Comparison of ENCODE assay signal across 7 cellular contexts in the genomic region with DNA sequence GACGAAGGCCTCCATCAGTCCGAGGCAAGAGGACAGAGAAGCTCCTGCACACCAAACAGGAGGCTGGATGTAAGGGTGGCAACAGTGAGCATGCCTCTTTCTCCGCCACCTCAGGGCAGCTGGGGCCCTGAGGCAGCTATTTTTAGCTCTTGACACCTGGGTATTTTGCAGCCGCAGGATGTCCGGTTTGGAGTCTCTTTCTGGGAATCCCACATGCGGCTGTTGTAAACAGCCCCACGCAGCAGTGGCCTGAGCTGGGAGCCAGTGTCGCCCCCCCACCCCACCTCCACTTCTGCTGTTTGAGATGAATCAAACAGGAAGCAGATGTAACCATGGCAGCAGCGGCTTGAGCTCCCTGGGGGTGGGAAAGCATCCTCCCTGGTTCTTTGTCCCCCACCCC. TPM values are rescaled to one million over a fixed set of nuclear protein-coding genes. Genes with fewer than 3 reads are reported as not detected.
A peak's percentile ranks its signal among the peaks of the same experiment; 100 is the strongest.
DNase-seq lines count a peak whose midpoint lies in the region; ATAC-seq and TF ChIP-seq lines count a peak whose summit lies in the region.

No MANE protein-coding gene starts in this region.

- TF ChIP-seq CTCF in esophagus muscularis mucosa (IDR thresholded peaks at IDR 0.05), result no peak

- peak overlapping the region; percentile 8 to 76 (median 68) for H3K9ac ChIP-seq in skeletal muscle tissue (ENCODE audit: low read depth in 1 of 3, low read length in 3 of 3)

- H3K36me3 ChIP-seq in esophagus muscularis mucosa, result peaks cover 0 to 19% (median 7%) of the 10 kb centered on the region in 4 donors
- H3K36me3 ChIP-seq in skeletal muscle tissue (ENCODE audit: control insufficient read depth in 3 of 3, insufficient read depth in 3 of 3, low read length in 3 of 3), result peaks cover 0 to 9% (median 4%) of the 10 kb centered on the region in 3 donors

- TF ChIP-seq POLR2A in esophagus muscularis mucosa (IDR thresholded peaks at IDR 0.05; ENCODE audit: low read depth), result no peak

- ATAC-seq in GM19351 (IDR thresholded peaks at IDR 0.05; ENCODE audit: unreplicated experiment) (peak; percentile 29), HG02870 (IDR thresholded peaks at IDR 0.05; ENCODE audit: unreplicated experiment) (no peak), GM19324 (IDR thresholded peaks at IDR 0.05; ENCODE audit: low FRiP score, unreplicated experiment) (no peak)

- peak overlapping the region; percentile 4 to 35 (median 18) for H3K4me3 ChIP-seq in esophagus muscularis mucosa
- H3K4me3 ChIP-seq in skeletal muscle tissue (ENCODE audit: low read length in 3 of 3), result peak overlapping the region; percentile 43 to 49 (median 45)

- intact Hi-C loops in esophagus muscularis mucosa (cut with DNase I), result no loop called here

- DNase-seq in KG1 (lab: John Stamatoyannopoulos, UW) (peak; percentile 59), esophagus muscularis mucosa (ENCODE audit: extremely low spot score) (no peak)
- DNase-seq in activated CD8-positive, alpha-beta memory T cell treated with anti-CD3 and anti-CD28 coated beads for 4 hours (ENCODE audit: low read depth in 2 of 2), result peak; percentile 64 to 66

- H3K27ac ChIP-seq in esophagus muscularis mucosa (replicated peaks in 1 of 4) (peak overlapping the region; percentile 92 to 99 (median 98)), skeletal muscle tissue (ENCODE audit: low read depth, low read length) (peak overlapping the region; percentile 88)

- 0% methylated on average over 1 of the region's 9 CpGs for WGBS in esophagus muscularis mucosa

- H3K27me3 ChIP-seq in esophagus muscularis mucosa (no peaks in the 10 kb centered on the region), skeletal muscle tissue (ENCODE audit: control insufficient read depth in 3 of 3, insufficient read depth in 3 of 3, low read length in 3 of 3) (no peaks in the 10 kb centered on the region)

- H3K4me1 ChIP-seq in esophagus muscularis mucosa (peaks cover 97 to 100% (median 99%) of the 10 kb centered on the region in 4 donors), skeletal muscle tissue (ENCODE audit: control insufficient read depth in 3 of 3, insufficient read depth in 3 of 3, low read length in 3 of 3) (peaks cover 88 to 94% (median 93%) of the 10 kb centered on the region in 3 donors)

- no peaks in the 10 kb centered on the region for H3K9me3 ChIP-seq in esophagus muscularis mucosa
- H3K9me3 ChIP-seq in skeletal muscle tissue (ENCODE audit: control insufficient read depth in 3 of 3, low read length in 3 of 3), result no peaks in the 10 kb centered on the region

- peak; percentile 77 for TF ChIP-seq EP300 in esophagus muscularis mucosa (IDR thresholded peaks at IDR 0.05)

RNA-seq across cellular contexts. Expression of a gene that starts 11.7 kb away (rescaled TPM):
- total RNA-seq in esophagus muscularis mucosa (100 to 1,000 TPM in 1 of 4 donors, 10 to 100 TPM in 3; 58.3 to 105 (median 82.5) TPM), skeletal muscle tissue (21.4 TPM)

RNA-seq across cellular contexts. Expression of a gene that starts 35.0 kb away (rescaled TPM):
- total RNA-seq in esophagus muscularis mucosa, result 10 to 100 TPM; 34.5 to 56.0 (median 40.7) TPM
- 7.8 TPM for total RNA-seq in skeletal muscle tissue

RNA-seq across cellular contexts. Expression of a gene that starts 49.4 kb away (rescaled TPM):
- 10 to 100 TPM; 18.3 to 48.2 (median 32.5) TPM for total RNA-seq in esophagus muscularis mucosa
- total RNA-seq in skeletal muscle tissue, result 8.4 TPM
